ENCODE assay signal across 8 cellular contexts in genomic region chr3:56801597-56802410, GRCh38. TPM values are rescaled to one million over a fixed set of nuclear protein-coding genes. Genes with fewer than 3 reads are reported as not detected.
DNase-seq lines count a peak whose midpoint lies in the region; ATAC-seq and TF ChIP-seq lines count a peak whose summit lies in the region.

Gene ARHGEF3, minus strand, starts transcription at chr3:56801949. Its CDS starts 151 bp downstream, at chr3:56801798.

- intact Hi-C loops in stomach (cut with DNase I; ENCODE audit: low total_unique reads), result loop anchor here (5.0 kb wide), 2 partner anchors 100 to 185 kb away; no protein-coding TSS in a partner anchor

- no peaks in the 10 kb centered on the region for H3K36me3 Mint-ChIP-seq in nephron progenitor cell (ENCODE audit: low read depth)

- peak; percentile 42 for TF ChIP-seq CTCF in fibroblast of the aortic adventitia (IDR thresholded peaks at IDR 0.05; ENCODE audit: insufficient read depth, low read length)
- TF ChIP-seq CTCF in nephron progenitor cell (IDR thresholded peaks at IDR 0.05), result no peak
- peak in 4 of 7 experiments; percentile 28 to 59 (median 40) for TF ChIP-seq CTCF in stomach (IDR thresholded peaks at IDR 0.05)

- peak; percentile 82 for ATAC-seq in GM21381 (IDR thresholded peaks at IDR 0.05; ENCODE audit: unreplicated experiment)

- peaks cover 7% of the 10 kb centered on the region; the same call in 1 of the 2 replicates for H3K4me1 ChIP-seq in HUES48 (ENCODE audit: control insufficient read depth, insufficient read depth, low read length)
- peaks cover 44 to 64% (median 51%) of the 10 kb centered on the region in 4 donors for H3K4me1 ChIP-seq in stomach

- H3K4me3 Mint-ChIP-seq in nephron progenitor cell, result peak within 1 kb of the TSS; percentile 92

- peaks cover 42% of the 10 kb centered on the region for H3K4me1 Mint-ChIP-seq in nephron progenitor cell

- no peaks in the 10 kb centered on the region for H3K9me3 Mint-ChIP-seq in nephron progenitor cell

- peak within 1 kb of the TSS; percentile 65 for H3K9ac ChIP-seq in HUES48 (ENCODE audit: low read depth, low read length)

- H3K27ac Mint-ChIP-seq in nephron progenitor cell, result no peak within 1 kb of the TSS

- no peaks in the 10 kb centered on the region for H3K36me3 ChIP-seq in HUES48 (ENCODE audit: control insufficient read depth, insufficient read depth, low read length)
- no peaks in the 10 kb centered on the region for H3K36me3 ChIP-seq in stomach

- TF ChIP-seq EP300 in stomach (IDR thresholded peaks at IDR 0.05), result no peak

- DNase-seq in DMS 273 (lab: John Stamatoyannopoulos, UW; ENCODE audit: unreplicated experiment), result peak; percentile 89
- peak; percentile 79 for DNase-seq in RKO (ENCODE audit: low spot score)
- DNase-seq in activated effector memory CD4-positive, alpha-beta T cell treated with Interleukin-2 at 50 U/mL for 16 hours, result peak; percentile 90
- peak; percentile 57 for DNase-seq in fibroblast of the aortic adventitia (ENCODE audit: low read depth)
- peak; percentile 88 for DNase-seq in nephron progenitor cell
- peak; percentile 88 for DNase-seq in stomach

- H3K27me3 Mint-ChIP-seq in nephron progenitor cell (ENCODE audit: low read depth, poor library complexity), result peaks cover 24% of the 10 kb centered on the region

- H3K4me3 ChIP-seq in HUES48 (ENCODE audit: low read depth, low read length) (peak within 1 kb of the TSS; percentile 79), fibroblast of the aortic adventitia (ENCODE audit: low read depth, low read length) (peak within 1 kb of the TSS; percentile 91), stomach (peak within 1 kb of the TSS; percentile 61 to 84 (median 80))

- H3K27me3 ChIP-seq in HUES48 (ENCODE audit: control insufficient read depth, insufficient read depth, low read length) (peaks cover 13% of the 10 kb centered on the region), stomach (no peaks in the 10 kb centered on the region)

- WGBS in stomach, 5 donors, result 0 to 1% (median 0%) methylated on average over 24 to 65 of the region's 65 CpGs

- H3K9me3 ChIP-seq in HUES48 (ENCODE audit: control insufficient read depth, insufficient read depth, low read length) (no peaks in the 10 kb centered on the region), stomach (no peaks in the 10 kb centered on the region)

- peak in 1 of 4 donors; percentile 69 for TF ChIP-seq POLR2A in stomach (IDR thresholded peaks at IDR 0.05)

- H3K27ac ChIP-seq in HUES48 (ENCODE audit: low read depth, low read length) (peak within 1 kb of the TSS; percentile 52), stomach (peak within 1 kb of the TSS; percentile 78 to 84 (median 82))

RNA-seq across cellular contexts. Expression of gene ARHGEF3, which starts in this region (rescaled TPM):
- total RNA-seq in fibroblast of the aortic adventitia (ENCODE audit: low replicate concordance) (21.8 and 26.3 TPM in 2 replicates), stomach (10 to 100 TPM in 4 of 5 donors, 1 to 10 TPM in 1; 6.2 to 23.8 (median 17.5) TPM)
- 10 to 100 TPM in 1 of 3 donors, 1 to 10 TPM in 2; 8.2 to 12.7 (median 9.2) TPM for polyA plus RNA-seq in stomach

Comparison
In these comparisons a context has a peak if more than half of its experiments do, and no peak if none do; other contexts are left out.
1. Peak in every context shown above with its lines: DNase-seq, ATAC-seq, H3K4me3 ChIP-seq and H3K27ac ChIP-seq.